In genomic region chrX:136694491-136695087, GRCh38 we compare ENCODE assay signal across 9 cellular contexts. TPM values are rescaled to one million over a fixed set of nuclear protein-coding genes. Genes with fewer than 3 reads are reported as not detected.
DNase-seq lines count a peak whose midpoint lies in the region; TF ChIP-seq lines count a peak whose summit lies in the region.
"Had no signal": no experiment of that assay in that cellular context is flagged by ENCODE, and none has a peak within 500 bp of the region (broad histone marks: within the 10 kb centered on the region; RNA-seq: fewer than 3 reads in every experiment).

No MANE protein-coding gene starts in this region.

- BruUV-seq in A673 (replicated peaks; lab: Mats Ljungman, UMichigan): no TSS peak

- TF ChIP-seq CTCF in A673 (conservative IDR thresholded peaks at IDR 0.05; ENCODE audit: low read depth, low read length) (peak; percentile 78), neural cell (IDR thresholded peaks at IDR 0.05; ENCODE audit: poor library complexity, severe bottlenecking) (peak; percentile 81)

- in situ Hi-C loops in G401 (cut with HindIII; ENCODE audit: low sequenced_read_pairs): no loop called here

- DNase-seq in A673 (ENCODE audit: low spot score): peak; percentile 74
- peak; percentile 33 for DNase-seq in G401 (ENCODE audit: low spot score)
- peak; percentile 67 for DNase-seq in H7
- DNase-seq in M059J (ENCODE audit: low read depth): peak; percentile 53
- peak; percentile 32 for DNase-seq in SK-N-DZ (ENCODE audit: low spot score)
- peak; percentile 23 for DNase-seq in epidermal melanocyte (ENCODE audit: insufficient read length, low spot score)
- no peak for DNase-seq in effector CD4-positive, alpha-beta T cell

- POLR2A ChIA-PET in A673 (lab: Charles Lee; ENCODE audit: low non-redundant PET): no interaction called here

- H3K9ac ChIP-seq in neural cell (ENCODE audit: low read length): no peak overlapping the region

- H3K79me2 ChIP-seq in neural cell (replicated peaks; ENCODE audit: insufficient read depth, low read length): no peaks in the 10 kb centered on the region

- H3K27ac ChIP-seq in A673 (ENCODE audit: low read depth, low read length, poor library complexity, severe bottlenecking) (peak overlapping the region; percentile 10), neural cell (ENCODE audit: low read length) (no peak overlapping the region)

- H3K27me3 ChIP-seq in A673 (replicated peaks; ENCODE audit: insufficient read depth, low read depth, low read length, poor library complexity) (no peaks in the 10 kb centered on the region), H7 (ENCODE audit: control insufficient read depth, insufficient read depth, low read length) (no peaks in the 10 kb centered on the region), neural cell (ENCODE audit: insufficient read depth, low read depth, low read length) (no peaks in the 10 kb centered on the region)

- H3K9me2 ChIP-seq in neural cell (ENCODE audit: insufficient read depth, low read length): no peaks in the 10 kb centered on the region

- no peak for TF ChIP-seq EP300 in neural cell (conservative IDR thresholded peaks at IDR 0.05; ENCODE audit: poor library complexity, severe bottlenecking)

- H3K4me1 ChIP-seq in A673 (ENCODE audit: insufficient read depth, low read length, poor library complexity, severe bottlenecking): no peaks in the 10 kb centered on the region

- H3K4me3 ChIP-seq in A673 (ENCODE audit: low read depth, low read length, poor library complexity, severe bottlenecking) (no peak overlapping the region), H7 (ENCODE audit: insufficient read depth, low read depth, low read length) (no peak overlapping the region), neural cell (ENCODE audit: low read length) (no peak overlapping the region)

- peak; percentile 86 for TF ChIP-seq RAD21 in neural cell (conservative IDR thresholded peaks at IDR 0.05)

- H2AFZ ChIP-seq in neural cell (ENCODE audit: low read depth, low read length): no peak overlapping the region

- no peaks in the 10 kb centered on the region for H3K36me3 ChIP-seq in A673 (ENCODE audit: insufficient read depth, low read length, poor library complexity, severe bottlenecking)
- H3K36me3 ChIP-seq in H7 (replicated peaks; ENCODE audit: control insufficient read depth, insufficient read depth, low read length): no peaks in the 10 kb centered on the region
- no peaks in the 10 kb centered on the region for H3K36me3 ChIP-seq in neural cell (ENCODE audit: insufficient read depth, low read length)

- H3K4me2 ChIP-seq in neural cell (ENCODE audit: low read length): no peak overlapping the region

- H4K20me1 ChIP-seq in neural cell (ENCODE audit: insufficient read depth): no peaks in the 10 kb centered on the region

- intact Hi-C loops in A673 (cut with micrococcal nuclease; ENCODE audit: unreplicated experiment): loop anchor here (1.0 to 10.0 kb wide), 5 partner anchors 86 to 660 kb away; no protein-coding TSS in a partner anchor

- CTCF ChIA-PET in A673 (lab: Charles Lee): interaction anchor here (1.0 to 1.3 kb wide), 3 partner anchors 12 to 666 kb away, joined by 3 to 6 read pairs (median 5); no protein-coding TSS in a partner anchor

- no peaks in the 10 kb centered on the region for H3F3A ChIP-seq in neural cell (ENCODE audit: insufficient read depth, low read length, poor library complexity, severe bottlenecking)

- H3K9me3 ChIP-seq in A673 (ENCODE audit: low read depth, low read length, poor library complexity, severe bottlenecking) (no peaks in the 10 kb centered on the region), neural cell (ENCODE audit: low read length) (no peaks in the 10 kb centered on the region)

TF ChIP-seq in neural cell, 6 proteins besides CTCF, POLR2A, EP300 and RAD21:
- TF ChIP-seq EZH2 (IDR thresholded peaks at IDR 0.05; ENCODE audit: borderline replicate concordance, insufficient read depth, low read length, poor library complexity, severe bottlenecking) (no peak), TAF1 (IDR thresholded peaks at IDR 0.05; ENCODE audit: low read depth) (no peak), SMC3 (conservative IDR thresholded peaks at IDR 0.05; ENCODE audit: poor library complexity) (peak; percentile 77), REST (IDR thresholded peaks at IDR 0.05; ENCODE audit: borderline replicate concordance) (no peak), MXI1 (conservative IDR thresholded peaks at IDR 0.05; ENCODE audit: poor library complexity, severe bottlenecking) (no peak)

RNA-seq across cellular contexts. Expression of gene CD40LG, which starts 46.6 kb away (rescaled TPM):
- total RNA-seq in A673 (2021): not detected in 2 replicates
- not detected in 2 replicates for total RNA-seq in G401 (2014; rRNA removed; shearing (Covaris generic))
- total RNA-seq in H7 (2014; rRNA removed; shearing (Covaris generic)): not detected in 2 replicates
- total RNA-seq in M059J (2014; rRNA removed; shearing (Covaris generic)): not detected in 2 replicates
- polyA plus RNA-seq in SK-N-DZ (2014; cell fraction: cytosol; rRNA removed): not detected in 2 replicates
- not detected in 2 replicates for polyA plus RNA-seq in SK-N-DZ (2014; cell fraction: nucleus; rRNA removed)
- polyA plus RNA-seq in neural cell: not detected in 2 replicates
- polyA minus RNA-seq in neural cell: not detected in 2 replicates
- total RNA-seq: skeletal muscle tissue had no signal
